8 cellular contexts compared by ENCODE assay signal in the genomic region with DNA sequence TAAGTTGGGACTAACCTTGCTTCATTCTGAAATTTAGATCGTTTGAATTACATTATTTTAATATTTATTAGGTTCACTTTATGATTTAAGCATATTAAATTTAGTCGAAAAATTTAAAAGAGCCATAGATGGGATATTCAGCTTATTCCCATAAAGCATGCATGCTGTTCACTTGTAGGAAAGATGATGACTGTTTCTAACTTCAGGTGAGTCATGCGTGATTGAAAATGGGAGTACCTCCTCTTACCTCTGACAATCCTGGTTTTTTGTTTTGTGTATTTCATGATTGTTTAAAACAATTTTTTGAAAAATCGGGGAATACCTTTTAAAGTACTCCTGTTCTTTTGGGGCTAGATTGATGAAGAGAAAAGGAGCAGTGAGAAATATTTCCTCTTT. TPM values are rescaled to one million over a fixed set of nuclear protein-coding genes. Genes with fewer than 3 reads are reported as not detected.
DNase-seq lines count a peak whose midpoint lies in the region; TF ChIP-seq lines count a peak whose summit lies in the region.

No MANE protein-coding gene starts in this region.

- H3F3A ChIP-seq in PC-9 (ENCODE audit: insufficient read depth, low read depth), result peaks cover 20% of the 10 kb centered on the region

- H3K27me3 ChIP-seq in PC-9 (ENCODE audit: insufficient read depth, low read depth), result no peaks in the 10 kb centered on the region
- no peaks in the 10 kb centered on the region for H3K27me3 ChIP-seq in parathyroid adenoma (ENCODE audit: control insufficient read depth, insufficient read depth, low read length)

- H3K36me3 ChIP-seq in PC-9 (ENCODE audit: low read depth) (peaks cover 4% of the 10 kb centered on the region; the same call in 1 of the 2 replicates), parathyroid adenoma (ENCODE audit: control insufficient read depth, insufficient read depth, low read length) (no peaks in the 10 kb centered on the region)

- H3K27ac ChIP-seq in PC-9, result peak overlapping the region; percentile 83
- H3K27ac ChIP-seq in parathyroid adenoma, result peak overlapping the region; percentile 88

- CTCF ChIA-PET in PC-9 (lab: Charles Lee), result no interaction called here

- H2AFZ ChIP-seq in PC-9 (peak overlapping the region; percentile 89; the same call in 1 of the 2 replicates), parathyroid adenoma (no peak overlapping the region)

- H3K9me3 ChIP-seq in PC-9 (ENCODE audit: insufficient read depth, low read depth) (no peaks in the 10 kb centered on the region), parathyroid adenoma (ENCODE audit: control insufficient read depth, low read length) (no peaks in the 10 kb centered on the region)

- peaks cover 70% of the 10 kb centered on the region for H3K79me2 ChIP-seq in PC-9 (ENCODE audit: low read depth)
- H3K79me2 ChIP-seq in parathyroid adenoma, result peaks cover 51% of the 10 kb centered on the region

- H3K9me2 ChIP-seq in PC-9 (ENCODE audit: insufficient read depth), result no peaks in the 10 kb centered on the region

- H3K4me2 ChIP-seq in PC-9 (peak overlapping the region; percentile 99), parathyroid adenoma (ENCODE audit: low read length) (peak overlapping the region; percentile 79)

- POLR2A ChIA-PET in PC-9 (lab: Charles Lee; ENCODE audit: unreplicated experiment), result no interaction called here

- TSS peak; percentile 35 for BruUV-seq in PC-9 (replicated peaks; lab: Mats Ljungman, UMichigan)

- no peak for TF ChIP-seq CTCF in PC-9 (conservative IDR thresholded peaks at IDR 0.05)
- no peak for TF ChIP-seq CTCF in epithelial cell of proximal tubule (conservative IDR thresholded peaks at IDR 0.05; ENCODE audit: low read depth, low read length)
- TF ChIP-seq CTCF in parathyroid adenoma (IDR thresholded peaks at IDR 0.05), result no peak

- no peak overlapping the region for H3K9ac ChIP-seq in parathyroid adenoma

- intact Hi-C loops in PC-9 (cut with micrococcal nuclease; ENCODE audit: unreplicated experiment), result no loop called here

- H3K4me3 ChIP-seq in PC-9, result peak overlapping the region; percentile 96
- peak overlapping the region; percentile 97 for H3K4me3 ChIP-seq in epithelial cell of proximal tubule (ENCODE audit: low read depth, low read length)
- peak overlapping the region; percentile 90 for H3K4me3 ChIP-seq in parathyroid adenoma (ENCODE audit: low read depth, low read length)

- peaks cover 14% of the 10 kb centered on the region; the same call in 1 of the 2 replicates for H4K20me1 ChIP-seq in PC-9 (ENCODE audit: insufficient read depth)

- DNase-seq in ELR (ENCODE audit: low read depth), result peak; percentile 73
- no peak for DNase-seq in PC-9
- no peak for DNase-seq in epithelial cell of proximal tubule (ENCODE audit: low read depth)
- no peak for DNase-seq in GDM1 (lab: John Stamatoyannopoulos, UW)
- DNase-seq in T-helper 9 cell, result no peak
- DNase-seq in HuH-7 (ENCODE audit: low spot score), result no peak
- no peak for DNase-seq in AG20443 (ENCODE audit: low spot score)

- peaks cover 37% of the 10 kb centered on the region for H3K4me1 ChIP-seq in PC-9 (replicated peaks; ENCODE audit: insufficient read depth)
- H3K4me1 ChIP-seq in parathyroid adenoma, result peaks cover 12% of the 10 kb centered on the region

RNA-seq across cellular contexts. Expression of a gene that starts 1.4 kb away (rescaled TPM):
- 22.1 and 25.4 TPM in 2 replicates for total RNA-seq in PC-9 (2021)
- total RNA-seq in epithelial cell of proximal tubule, result 22.4 and 25.1 TPM in 2 replicates
